Comparison of ENCODE assay signal across 8 cellular contexts in the genomic region with DNA sequence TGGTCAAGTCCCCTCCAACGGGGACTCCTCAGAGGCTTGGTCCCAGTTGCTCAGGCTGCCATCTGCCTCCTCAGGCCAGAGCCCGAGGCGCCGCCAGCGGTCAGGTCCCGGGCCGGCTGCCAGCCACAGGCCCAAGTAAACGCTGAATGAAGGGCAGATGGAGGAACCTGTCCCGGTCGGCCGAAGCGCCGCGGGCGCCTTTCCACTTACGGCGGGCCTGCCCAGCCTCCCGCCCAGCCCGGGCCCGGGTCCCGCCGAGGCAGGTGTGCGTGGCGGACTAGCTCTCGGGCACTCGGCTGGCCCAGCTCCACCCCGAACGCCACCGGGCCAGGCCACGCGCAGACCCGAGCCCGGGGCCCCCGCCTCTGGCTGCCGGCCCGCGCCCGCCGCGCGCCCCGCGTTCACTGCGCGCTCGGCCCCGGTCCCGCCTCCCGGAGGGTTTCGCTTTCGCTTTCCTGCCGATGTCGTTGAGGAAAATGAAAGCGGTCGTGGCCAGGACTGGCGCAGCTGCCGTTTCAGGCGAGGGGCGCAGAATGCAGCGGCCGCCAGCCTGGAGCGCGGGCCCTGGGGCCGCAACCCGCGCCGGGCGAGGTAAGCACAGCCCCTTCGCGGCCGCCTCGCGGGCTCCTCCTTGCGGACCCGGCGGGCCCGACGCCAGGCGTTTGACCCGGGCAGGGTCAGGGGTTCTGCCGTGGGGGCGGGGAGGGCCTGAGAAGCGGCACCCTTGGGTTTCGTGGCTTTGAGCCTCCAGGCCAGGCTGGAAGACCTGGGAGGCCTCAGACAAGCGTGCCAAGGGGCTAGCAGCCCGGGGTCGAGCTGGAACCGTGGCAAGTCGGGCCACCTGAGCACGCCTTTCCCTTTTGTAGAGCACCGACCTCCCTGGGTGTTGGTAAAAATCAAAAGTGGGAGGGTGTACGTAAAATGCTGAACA. TPM values are rescaled to one million over a fixed set of nuclear protein-coding genes. Genes with fewer than 3 reads are reported as not detected.
DNase-seq lines count a peak whose midpoint lies in the region; ATAC-seq and TF ChIP-seq lines count a peak whose summit lies in the region.

No MANE protein-coding gene starts in this region.

- no peaks in the 10 kb centered on the region for H4K20me1 ChIP-seq in GM23248 (ENCODE audit: insufficient read depth)

- H3K9me2 ChIP-seq in GM23248 (ENCODE audit: insufficient read depth), result no peaks in the 10 kb centered on the region

- peak overlapping the region; percentile 55 for H3K27ac ChIP-seq in GM23248
- H3K27ac ChIP-seq in cardiac muscle cell, result peak overlapping the region; percentile 88
- H3K27ac ChIP-seq in upper lobe of right lung, result peak overlapping the region; percentile 98

- H3K4me3 ChIP-seq in GM06990 (replicated peaks; ENCODE audit: low read depth, low read length) (peak overlapping the region; percentile 90), GM23248 (peak overlapping the region; percentile 79), cardiac muscle cell (peak overlapping the region; percentile 43), upper lobe of right lung (peak overlapping the region; percentile 76)

- H3K4me2 ChIP-seq in GM23248 (ENCODE audit: unreplicated experiment), result peak overlapping the region; percentile 89

- peak overlapping the region; percentile 94 for H2AFZ ChIP-seq in GM23248

- H3K4me1 Mint-ChIP-seq in activated naive CD8-positive, alpha-beta T cell (ENCODE audit: low read depth), result peaks cover 82% of the 10 kb centered on the region

- in situ Hi-C loops in GM23248 (cut with MboI), result no loop called here

- 1 to 2% methylated on average over 67 to 84 of the region's 92 CpGs for WGBS in GM23248 (ENCODE audit: low coverage in 1 of 2, low lambda C conversion rate in 2 of 2, missing lambda C conversion rate in 2 of 2), 2 experiments

- intact Hi-C loops in upper lobe of right lung (cut with DNase I), result no loop called here

- peak; percentile 90 for ATAC-seq in upper lobe of right lung

- TF ChIP-seq CTCF in GM06990 (IDR thresholded peaks at IDR 0.05; ENCODE audit: insufficient read depth, low read length, poor library complexity, severe bottlenecking) (peak; percentile 44), cardiac muscle cell (IDR thresholded peaks at IDR 0.05; ENCODE audit: low read depth, low read length) (peak; percentile 64), upper lobe of right lung (IDR thresholded peaks at IDR 0.05) (peak; percentile 66)

- H3K4me1 ChIP-seq in GM23248 (ENCODE audit: insufficient read depth), result peaks cover 34% of the 10 kb centered on the region
- H3K4me1 ChIP-seq in cardiac muscle cell (ENCODE audit: low read depth), result no peaks in the 10 kb centered on the region
- H3K4me1 ChIP-seq in upper lobe of right lung, result peaks cover 62% of the 10 kb centered on the region

- H3K36me3 ChIP-seq in GM06990 (ENCODE audit: control insufficient read depth, insufficient read depth, low read length), result no peaks in the 10 kb centered on the region
- no peaks in the 10 kb centered on the region for H3K36me3 ChIP-seq in GM23248 (ENCODE audit: low read depth)
- H3K36me3 ChIP-seq in cardiac muscle cell, result no peaks in the 10 kb centered on the region
- no peaks in the 10 kb centered on the region for H3K36me3 ChIP-seq in upper lobe of right lung

- H3K27me3 Mint-ChIP-seq in activated naive CD8-positive, alpha-beta T cell, result no peaks in the 10 kb centered on the region

- H3K36me3 Mint-ChIP-seq in activated naive CD8-positive, alpha-beta T cell, result peaks cover 9% of the 10 kb centered on the region

- H3K9ac ChIP-seq in GM23248, result peak overlapping the region; percentile 87

- peaks cover 29% of the 10 kb centered on the region for H3K79me2 ChIP-seq in GM23248 (ENCODE audit: insufficient read depth)

- H3K9me3 ChIP-seq in GM23248 (ENCODE audit: low read depth), result no peaks in the 10 kb centered on the region
- H3K9me3 ChIP-seq in cardiac muscle cell (ENCODE audit: low read depth), result no peaks in the 10 kb centered on the region
- no peaks in the 10 kb centered on the region for H3K9me3 ChIP-seq in upper lobe of right lung

- no peaks in the 10 kb centered on the region for H3K9me3 Mint-ChIP-seq in activated naive CD8-positive, alpha-beta T cell (ENCODE audit: low read depth)

- peak; percentile 92 for DNase-seq in GM06990 (ENCODE audit: extremely low read depth, insufficient read length)
- peak; percentile 90 for DNase-seq in GM23248
- peak; percentile 48 to 79 for DNase-seq in Kasumi-1 (lab: John Stamatoyannopoulos, UW)
- DNase-seq in SKM-1 (lab: John Stamatoyannopoulos, UW; ENCODE audit: unreplicated experiment), result peak; percentile 52
- peak; percentile 88 to 91 for DNase-seq in cardiac muscle cell (ENCODE audit: low read depth in 1 of 2, low spot score in 1 of 2)
- DNase-seq in pons (ENCODE audit: low spot score), result peak; percentile 72
- peak; percentile 93 for DNase-seq in upper lobe of right lung

- H3K27ac Mint-ChIP-seq in activated naive CD8-positive, alpha-beta T cell, result peak overlapping the region; percentile 98

- peaks cover 26% of the 10 kb centered on the region; the same call in 1 of the 2 replicates for H3F3A ChIP-seq in GM23248 (ENCODE audit: insufficient read depth)

- H3K4me3 Mint-ChIP-seq in activated naive CD8-positive, alpha-beta T cell, result peak overlapping the region; percentile 97

- no peaks in the 10 kb centered on the region for H3K27me3 ChIP-seq in GM06990 (replicated peaks; ENCODE audit: control insufficient read depth, insufficient read depth, low read length)
- H3K27me3 ChIP-seq in GM23248 (replicated peaks; ENCODE audit: insufficient read depth), result no peaks in the 10 kb centered on the region
- peaks cover 8% of the 10 kb centered on the region for H3K27me3 ChIP-seq in cardiac muscle cell
- H3K27me3 ChIP-seq in upper lobe of right lung, result no peaks in the 10 kb centered on the region

RNA-seq across cellular contexts. Expression of a gene that starts 41.2 kb away (rescaled TPM):
- 1.9 and 3.0 TPM in 2 replicates for total RNA-seq in GM23248 (2014; rRNA removed; shearing (Covaris generic))
- polyA plus RNA-seq in GM23248 (2016; fragmentation: Nextera tagmentation; extraction: Ambion mirVana) (1.7 and 2.4 TPM in 2 replicates), cardiac muscle cell (3.0 and 3.6 TPM in 2 replicates)
- total RNA-seq in cardiac muscle cell (6.4 and 6.5 TPM in 2 replicates), upper lobe of right lung (10.2 TPM)

Comparison
In these comparisons a context has a peak if more than half of its experiments do, and no peak if none do; other contexts are left out.
1. Peak in every context shown above with its lines: DNase-seq, ATAC-seq, H3K4me3 ChIP-seq and H3K27ac ChIP-seq.